27 cellular contexts compared by ENCODE assay signal in genomic region chr11:85795712-85796487, GRCh38. TPM values are rescaled to one million over a fixed set of nuclear protein-coding genes. Genes with fewer than 3 reads are reported as not detected.
A peak's percentile ranks its signal among the peaks of the same experiment; 100 is the strongest.
DNase-seq lines count a peak whose midpoint lies in the region; ATAC-seq, FAIRE-seq and TF ChIP-seq lines count a peak whose summit lies in the region.
"Had no signal": no experiment of that assay in that cellular context is flagged by ENCODE, and none has a peak within 500 bp of the region (broad histone marks: within the 10 kb centered on the region; RNA-seq: fewer than 3 reads in every experiment).

No MANE protein-coding gene starts in this region.

- no peak for TF ChIP-seq POLR2A in A549 (IDR thresholded peaks at IDR 0.05; ENCODE audit: low read length)
- TF ChIP-seq POLR2A in heart left ventricle (IDR thresholded peaks at IDR 0.05): no peak

- 11% methylated on average over 4 of the region's 4 CpGs for WGBS in A549 (ENCODE audit: missing lambda C conversion rate)
- WGBS in heart left ventricle, 4 donors: 75 to 85% (median 79%) methylated on average over 4 of the region's 4 CpGs

- no peaks in the 10 kb centered on the region for H4K20me1 ChIP-seq in PC-9 (ENCODE audit: insufficient read depth)
- H4K20me1 ChIP-seq: BLaER1 treated with 17β-estradiol and CSF1 and Interleukin-3, amounts not matched to agents 10 nM and 100 nM had no signal

- CTCF ChIA-PET in A549 (lab: Yijun Ruan, JAX) (interaction anchor here (1.0 to 3.6 kb wide), 6 partner anchors 11 to 50 kb away, joined by 3 to 13 read pairs (median 6); no protein-coding TSS in a partner anchor), Caco-2 (lab: Charles Lee) (interaction anchor here (0.9 to 1.9 kb wide), 6 partner anchors 9 to 132 kb away, joined by 3 to 15 read pairs (median 4); no protein-coding TSS in a partner anchor), PC-9 (lab: Charles Lee) (no interaction called here), A673 (lab: Charles Lee) (no interaction called here)
- CTCF ChIA-PET in naive thymus-derived CD4-positive, alpha-beta T cell (lab: Charles Lee): interaction anchor here (0.9 to 1.2 kb wide), 2 partner anchors 19 to 37 kb away, joined by 3 read pairs; no protein-coding TSS in a partner anchor

- intact Hi-C loops in Caco-2 (cut with micrococcal nuclease; ENCODE audit: unreplicated experiment): loop anchor here (1.0 kb wide), 1 partner anchor 30 kb away; no protein-coding TSS in a partner anchor
- intact Hi-C loops in PC-9 (cut with micrococcal nuclease; ENCODE audit: unreplicated experiment): no loop called here
- intact Hi-C loops in naive thymus-derived CD4-positive, alpha-beta T cell (cut with micrococcal nuclease): no loop called here
- intact Hi-C loops in heart left ventricle (cut with DNase I): no loop called here
- intact Hi-C loops in A673 (cut with micrococcal nuclease; ENCODE audit: unreplicated experiment): no loop called here

- no peak for FAIRE-seq in A549 (lab: Jason Lieb, UNC)
- FAIRE-seq: G401.6, GM18507 had no signal

- H3K36me3 ChIP-seq in Caco-2 (ENCODE audit: control insufficient read depth, insufficient read depth, low read length) (no peaks in the 10 kb centered on the region), PC-9 (ENCODE audit: low read depth) (no peaks in the 10 kb centered on the region), heart left ventricle (no peaks in the 10 kb centered on the region), A673 (ENCODE audit: insufficient read depth, low read length, poor library complexity, severe bottlenecking) (no peaks in the 10 kb centered on the region)
- H3K36me3 ChIP-seq in naive thymus-derived CD4-positive, alpha-beta T cell (ENCODE audit: control insufficient read depth in 2 of 3, insufficient read depth in 3 of 3, low read length in 3 of 3): no peaks in the 10 kb centered on the region
- H3K36me3 ChIP-seq: BLaER1 treated with 17β-estradiol and CSF1 and Interleukin-3, amounts not matched to agents 10 nM and 100 nM; HAP-1 had no signal

- peak; percentile 48 to 67; a peak in 3 of 6 replicates for ATAC-seq in A549
- ATAC-seq in naive thymus-derived CD4-positive, alpha-beta T cell: no peak
- ATAC-seq in heart left ventricle: no peak
- ATAC-seq: CD8-positive, alpha-beta T cell had no signal

- H3K9me3 ChIP-seq in A549 (no peaks in the 10 kb centered on the region), Caco-2 (0 out of 2 replicates have a peak, but pooled peaks cover 3% of the 10 kb centered on the region), PC-9 (ENCODE audit: insufficient read depth, low read depth) (no peaks in the 10 kb centered on the region), heart left ventricle (no peaks in the 10 kb centered on the region), A673 (ENCODE audit: low read depth, low read length, poor library complexity, severe bottlenecking) (no peaks in the 10 kb centered on the region)
- no peaks in the 10 kb centered on the region for H3K9me3 ChIP-seq in naive thymus-derived CD4-positive, alpha-beta T cell (ENCODE audit: control insufficient read depth in 2 of 3, low read length in 3 of 3)
- H3K9me3 ChIP-seq: BLaER1 treated with 17β-estradiol and CSF1 and Interleukin-3, amounts not matched to agents 10 nM and 100 nM; HAP-1 had no signal

- TF ChIP-seq CTCF in A549 (IDR thresholded peaks at IDR 0.05) (no peak), Caco-2 (IDR thresholded peaks at IDR 0.05; ENCODE audit: insufficient read depth in 1 of 2, low read depth in 1 of 2, low read length in 1 of 2, severe bottlenecking in 1 of 2, unreplicated experiment in 1 of 2) (no peak), PC-9 (conservative IDR thresholded peaks at IDR 0.05) (no peak), heart left ventricle (IDR thresholded peaks at IDR 0.05) (no peak), A673 (conservative IDR thresholded peaks at IDR 0.05; ENCODE audit: low read depth, low read length) (no peak)

- H3K9me2 ChIP-seq in PC-9 (ENCODE audit: insufficient read depth): no peaks in the 10 kb centered on the region; the same call in 1 of the 2 replicates

- no peak for TF ChIP-seq RAD21 in A549 (conservative IDR thresholded peaks at IDR 0.05 in 1 of 2, IDR thresholded peaks at IDR 0.05 in 1 of 2)

- H3K4me3 Mint-ChIP-seq in Caco-2 (ENCODE audit: unreplicated experiment) (peak overlapping the region; percentile 58), immature natural killer cell (no peak overlapping the region)
- no peak overlapping the region for H3K4me3 Mint-ChIP-seq in naive thymus-derived CD4-positive, alpha-beta T cell
- H3K4me3 Mint-ChIP-seq: CD8-positive, alpha-beta T cell had no signal

- H3K4me1 ChIP-seq in A549: peaks cover 50% of the 10 kb centered on the region
- peaks cover 76% of the 10 kb centered on the region for H3K4me1 ChIP-seq in Caco-2
- peaks cover 30% of the 10 kb centered on the region for H3K4me1 ChIP-seq in PC-9 (replicated peaks; ENCODE audit: insufficient read depth)
- no peaks in the 10 kb centered on the region for H3K4me1 ChIP-seq in naive thymus-derived CD4-positive, alpha-beta T cell (ENCODE audit: control insufficient read depth in 2 of 2, insufficient read depth in 2 of 2, low read length in 2 of 2)
- H3K4me1 ChIP-seq in heart left ventricle: no peaks in the 10 kb centered on the region
- no peaks in the 10 kb centered on the region for H3K4me1 ChIP-seq in A673 (ENCODE audit: insufficient read depth, low read length, poor library complexity, severe bottlenecking)
- H3K4me1 ChIP-seq: BLaER1 treated with 17β-estradiol and CSF1 and Interleukin-3, amounts not matched to agents 10 nM and 100 nM; HAP-1 had no signal

- H3K27me3 Mint-ChIP-seq in Caco-2 (ENCODE audit: insufficient read depth, unreplicated experiment): no peaks in the 10 kb centered on the region
- no peaks in the 10 kb centered on the region for H3K27me3 Mint-ChIP-seq in immature natural killer cell (ENCODE audit: low read depth in 3 of 3)
- no peaks in the 10 kb centered on the region for H3K27me3 Mint-ChIP-seq in naive thymus-derived CD4-positive, alpha-beta T cell

- H3K36me3 Mint-ChIP-seq in Caco-2 (ENCODE audit: insufficient read depth, unreplicated experiment) (peaks cover 40% of the 10 kb centered on the region), immature natural killer cell (peaks cover 8 to 16% (median 9%) of the 10 kb centered on the region in 3 donors)
- H3K36me3 Mint-ChIP-seq in naive thymus-derived CD4-positive, alpha-beta T cell: peaks cover 0 to 47% (median 11%) of the 10 kb centered on the region in 5 donors

- peak overlapping the region; percentile 71 for H3K4me2 ChIP-seq in A549
- H3K4me2 ChIP-seq in PC-9: peak overlapping the region; percentile 51
- H3K4me2 ChIP-seq: BLaER1 treated with 17β-estradiol and CSF1 and Interleukin-3, amounts not matched to agents 10 nM and 100 nM had no signal

- H3K27ac ChIP-seq in A549 (peak overlapping the region; percentile 50 to 78), PC-9 (peak overlapping the region; percentile 60), heart left ventricle (no peak overlapping the region), A673 (ENCODE audit: low read depth, low read length, poor library complexity, severe bottlenecking) (no peak overlapping the region)
- H3K27ac ChIP-seq in naive thymus-derived CD4-positive, alpha-beta T cell (ENCODE audit: low read depth, low read length): no peak overlapping the region
- H3K27ac ChIP-seq: BLaER1 treated with 17β-estradiol and CSF1 and Interleukin-3, amounts not matched to agents 10 nM and 100 nM; GM23248 had no signal

- peaks cover 72% of the 10 kb centered on the region for H3K4me1 Mint-ChIP-seq in Caco-2 (ENCODE audit: low read depth, unreplicated experiment)
- peaks cover 63 to 82% of the 10 kb centered on the region in 2 donors for H3K4me1 Mint-ChIP-seq in immature natural killer cell
- H3K4me1 Mint-ChIP-seq in naive thymus-derived CD4-positive, alpha-beta T cell: peaks cover 22 to 72% (median 55%) of the 10 kb centered on the region in 7 donors
- H3K4me1 Mint-ChIP-seq: IgD-negative memory B cell had no signal

- H2AFZ ChIP-seq in PC-9: peak overlapping the region; percentile 23
- H2AFZ ChIP-seq: GM23248 had no signal

- H3K4me3 ChIP-seq in A549 (no peak overlapping the region), Caco-2 (ENCODE audit: low read depth, low read length) (no peak overlapping the region), PC-9 (0 out of 2 replicates have a peak overlapping the region, but pooled peaks have one; percentile 0), heart left ventricle (no peak overlapping the region), A673 (ENCODE audit: low read depth, low read length, poor library complexity, severe bottlenecking) (no peak overlapping the region)
- no peak overlapping the region for H3K4me3 ChIP-seq in naive thymus-derived CD4-positive, alpha-beta T cell (ENCODE audit: low read length)
- H3K4me3 ChIP-seq: BLaER1 treated with 17β-estradiol and CSF1 and Interleukin-3, amounts not matched to agents 10 nM and 100 nM; GM23248; HAP-1 had no signal

- no peak for TF ChIP-seq EP300 in A549 (IDR thresholded peaks at IDR 0.05)

- POLR2A ChIA-PET in A549 (lab: Yijun Ruan, JAX): interaction anchor here (0.7 kb wide), 1 partner anchor 9 kb away, joined by 3 read pairs; no protein-coding TSS in a partner anchor
- POLR2A ChIA-PET in Caco-2 (lab: Charles Lee): interaction anchor here (0.6 to 1.2 kb wide), 3 partner anchors 14 to 131 kb away, joined by 3 to 5 read pairs (median 4); partner anchors contain the start of genes CCDC89 and CREBZF
- POLR2A ChIA-PET in PC-9 (lab: Charles Lee; ENCODE audit: unreplicated experiment): interaction anchor here (0.6 kb wide), 1 partner anchor 68 kb away, joined by 8 read pairs; no protein-coding TSS in a partner anchor
- POLR2A ChIA-PET in naive thymus-derived CD4-positive, alpha-beta T cell (lab: Charles Lee): interaction anchor here (1.1 to 1.5 kb wide), 4 partner anchors 14 to 99 kb away, joined by 3 to 9 read pairs (median 3); no protein-coding TSS in a partner anchor
- POLR2A ChIA-PET in A673 (lab: Charles Lee; ENCODE audit: low non-redundant PET): no interaction called here

- TSS peak; percentile 36 for BruUV-seq in Caco-2 (replicated peaks; lab: Mats Ljungman, UMichigan)
- BruUV-seq in PC-9 (replicated peaks; lab: Mats Ljungman, UMichigan): no TSS peak
- BruUV-seq in A673 (replicated peaks; lab: Mats Ljungman, UMichigan): no TSS peak

- DNase-seq in A549 (ENCODE audit: low read depth in 1 of 2, low spot score in 1 of 2) (no peak), Caco-2 (peak in 1 of 2 experiments; percentile 52), PC-9 (peak in 1 of 2 experiments; percentile 76), immature natural killer cell (no peak), heart left ventricle (no peak), A673 (ENCODE audit: low spot score) (no peak)
- no peak for DNase-seq in naive thymus-derived CD4-positive, alpha-beta T cell
- DNase-seq: CD8-positive, alpha-beta T cell; GM23248; MV-4-11; NCI-H1105 treated with DMSO at 0.1 percent for 48 hours; NCI-H1694 treated with DMSO at 0.1 percent for 48 hours; NCI-H2081 treated with DMSO at 0.1 percent for 48 hours; NCI-H226; NCI-H510A treated with DMSO at 0.1 percent for 48 hours; NCI-H774; Right ventricle myocardium superior had no signal

- H3K27me3 ChIP-seq in Caco-2 (replicated peaks; ENCODE audit: control insufficient read depth, insufficient read depth, low read length) (no peaks in the 10 kb centered on the region), PC-9 (ENCODE audit: insufficient read depth, low read depth) (no peaks in the 10 kb centered on the region), heart left ventricle (no peaks in the 10 kb centered on the region), A673 (replicated peaks; ENCODE audit: insufficient read depth, low read depth, low read length, poor library complexity) (peaks cover 30% of the 10 kb centered on the region)
- H3K27me3 ChIP-seq in naive thymus-derived CD4-positive, alpha-beta T cell (ENCODE audit: control insufficient read depth in 2 of 2, insufficient read depth in 2 of 2, low read length in 2 of 2): peaks cover 0 to 3% of the 10 kb centered on the region in 2 donors
- H3K27me3 ChIP-seq: BLaER1 treated with 17β-estradiol and CSF1 and Interleukin-3, amounts not matched to agents 10 nM and 100 nM had no signal

- peaks cover 15% of the 10 kb centered on the region; the same call in 1 of the 2 replicates for H3F3A ChIP-seq in PC-9 (ENCODE audit: insufficient read depth, low read depth)

- H3K79me2 ChIP-seq in PC-9 (ENCODE audit: low read depth): no peaks in the 10 kb centered on the region; the same call in 1 of the 2 replicates

- H3K9me3 Mint-ChIP-seq in Caco-2 (ENCODE audit: unreplicated experiment) (peaks cover 6% of the 10 kb centered on the region), immature natural killer cell (peaks cover 0 to 3% (median 0%) of the 10 kb centered on the region in 6 donors)
- H3K9me3 Mint-ChIP-seq in naive thymus-derived CD4-positive, alpha-beta T cell: peaks cover 0 to 6% (median 0%) of the 10 kb centered on the region in 11 donors
- H3K9me3 Mint-ChIP-seq: IgD-negative memory B cell had no signal

- H3K27ac Mint-ChIP-seq in Caco-2 (ENCODE audit: unreplicated experiment) (peak overlapping the region; percentile 89), immature natural killer cell (peak overlapping the region; percentile 7 to 82 (median 59))
- H3K27ac Mint-ChIP-seq in naive thymus-derived CD4-positive, alpha-beta T cell: peak overlapping the region in 1 of 9 donors; percentile 4
- H3K27ac Mint-ChIP-seq: CD8-positive, alpha-beta T cell; IgD-negative memory B cell had no signal

RNA-seq across cellular contexts. Expression of gene SYTL2, which starts 15.0 kb away (rescaled TPM):
- 34.2 and 41.6 TPM in 2 replicates for polyA plus RNA-seq in A549 (2011; rRNA removed)
- 4.1 and 4.6 TPM in 2 replicates for polyA plus RNA-seq in A549 (2012; cell fraction: cytosol; rRNA removed)
- polyA plus RNA-seq in A549 (2012; cell fraction: nucleus; rRNA removed): 5.4 and 13.3 TPM in 2 replicates
- polyA plus RNA-seq in A549 (2017; fragmentation: RNase III; extraction: RNeasy Plus Mini Kit Qiagen cat#74134 plus additional on column Dnase treatment): 10.8 to 15.5 TPM (median 11.6 TPM) in 3 replicates
- polyA minus RNA-seq in A549 (2011; rRNA and poly(A)+ RNA removed): 15.1 and 16.5 TPM in 2 replicates
- 110 and 156 TPM in 2 replicates for total RNA-seq in Caco-2 (2022)
- 13.3 and 16.0 TPM in 2 replicates for total RNA-seq in PC-9 (2021)
- 10 to 100 TPM; 26.1 to 67.0 (median 33.3) TPM for polyA plus RNA-seq in immature natural killer cell
- total RNA-seq in naive thymus-derived CD4-positive, alpha-beta T cell: 10 to 100 TPM; 24.8 to 62.9 (median 27.5) TPM
- polyA plus RNA-seq in naive thymus-derived CD4-positive, alpha-beta T cell: 10 to 100 TPM; 12.0 to 33.3 TPM
- total RNA-seq in heart left ventricle: 1 to 10 TPM; 2.2 to 9.5 (median 6.3) TPM
- polyA plus RNA-seq in heart left ventricle: 1 to 10 TPM; 2.2 to 3.0 TPM
- 0.59 and 0.77 TPM in 2 replicates for total RNA-seq in A673 (2021)

RNA-seq across cellular contexts. Expression of gene CCDC83, which starts 59.3 kb away (rescaled TPM):
- polyA plus RNA-seq in A549 (2011; rRNA removed): not detected in 2 replicates
- polyA plus RNA-seq in A549 (2012; cell fraction: cytosol; rRNA removed): not detected in 2 replicates
- not detected in 2 replicates for polyA plus RNA-seq in A549 (2012; cell fraction: nucleus; rRNA removed)
- polyA plus RNA-seq in A549 (2017; fragmentation: RNase III; extraction: RNeasy Plus Mini Kit Qiagen cat#74134 plus additional on column Dnase treatment): not detected in 3 replicates
- not detected in 2 replicates for polyA minus RNA-seq in A549 (2011; rRNA and poly(A)+ RNA removed)
- total RNA-seq in Caco-2 (2022): not detected in 2 replicates
- not detected in 2 replicates for total RNA-seq in PC-9 (2021)
- not detected for polyA plus RNA-seq in immature natural killer cell
- not detected for total RNA-seq in naive thymus-derived CD4-positive, alpha-beta T cell
- polyA plus RNA-seq in naive thymus-derived CD4-positive, alpha-beta T cell: not detected
- total RNA-seq in heart left ventricle: not detected
- not detected for polyA plus RNA-seq in heart left ventricle
- not detected in 2 replicates for total RNA-seq in A673 (2021)
- total RNA-seq: CD8-positive, alpha-beta T cell; Daoy; GM23248; OCI-LY7; Right ventricle myocardium superior; RPMI7951; SK-MEL-5; T-helper 1 cell treated with Interleukin-12 subunit alpha and Interleukin-12 subunit beta and Interleukin-4 antibody, amounts not matched to agents 30 ng/mL and 1 ng/mL, for 36 hours had no signal
- polyA plus RNA-seq: GM23248 had no signal

Comparison
In these comparisons a context has a peak if more than half of its experiments do, and no peak if none do; other contexts are left out.
1. ATAC-seq: peak in A549 (2 of 2); none in naive thymus-derived CD4-positive, alpha-beta T cell (single experiment) and heart left ventricle (0 of 4).
2. H3K27ac ChIP-seq: peak in A549 (2 of 2) and PC-9 (single experiment); none in naive thymus-derived CD4-positive, alpha-beta T cell (single experiment), heart left ventricle (0 of 12) and A673 (single experiment).
3. CTCF ChIA-PET loops: an anchor here in A549 (1.0 to 3.6 kb wide), Caco-2 (0.9 to 1.9 kb wide) and naive thymus-derived CD4-positive, alpha-beta T cell (0.9 to 1.2 kb wide); none called in PC-9 and A673.